In genomic region chr20:47273591-47274235, GRCh38 we compare ENCODE assay signal across 10 cellular contexts.
DNase-seq lines count a peak whose midpoint lies in the region; ATAC-seq and TF ChIP-seq lines count a peak whose summit lies in the region.
"Had no signal": no experiment of that assay in that cellular context is flagged by ENCODE, and none has a peak within 500 bp of the region (broad histone marks: within the 10 kb centered on the region; RNA-seq: fewer than 3 reads in every experiment).

No MANE protein-coding gene starts in this region.

- H3K9me3 ChIP-seq in HUES48 (ENCODE audit: control insufficient read depth, insufficient read depth, low read length): no peaks in the 10 kb centered on the region

- peaks cover 64% of the 10 kb centered on the region for H3K36me3 Mint-ChIP-seq in activated T-helper 2 cell treated with anti-CD3 and anti-CD28 coated beads, Interferon-gamma antibody, Interleukin-2, Interleukin-4, amounts not matched to agents 10 μg/mL and 5 μg/mL and 100 μg/mL, durations not matched to agents 14 hours and 24 hours and 36 hours (ENCODE audit: low read depth)

- 0 out of 2 replicates have a peak, but pooled peaks cover 4% of the 10 kb centered on the region for H3K4me1 ChIP-seq in HUES48 (ENCODE audit: control insufficient read depth, insufficient read depth, low read length)

- peak overlapping the region; percentile 79 for H3K27ac Mint-ChIP-seq in activated T-helper 2 cell treated with anti-CD3 and anti-CD28 coated beads, Interferon-gamma antibody, Interleukin-2, Interleukin-4, amounts not matched to agents 10 μg/mL and 5 μg/mL and 100 μg/mL, durations not matched to agents 14 hours and 24 hours and 36 hours
- peak overlapping the region; percentile 3 to 85 for H3K27ac Mint-ChIP-seq in stimulated activated naive CD8-positive, alpha-beta T cell treated with anti-CD3 and anti-CD28 coated beads, Interleukin-15, amount 100 ng/mL, for 72 hours

- ATAC-seq in stimulated activated naive CD8-positive, alpha-beta T cell treated with anti-CD3 and anti-CD28 coated beads, Interleukin-15, amount 100 ng/mL, for 72 hours: no peak
- no peak for ATAC-seq in HG02759 (IDR thresholded peaks at IDR 0.05; ENCODE audit: unreplicated experiment)
- no peak for ATAC-seq in HG02970 (IDR thresholded peaks at IDR 0.05; ENCODE audit: low FRiP score, unreplicated experiment)

- DNase-seq in activated T-helper 2 cell treated with anti-CD3 and anti-CD28 coated beads, Interferon-gamma antibody, Interleukin-2, Interleukin-4, amounts not matched to agents 10 μg/mL and 5 μg/mL and 100 μg/mL, durations not matched to agents 14 hours and 24 hours and 36 hours (ENCODE audit: low spot score): no peak
- DNase-seq in iris pigment epithelial cell (ENCODE audit: low read depth) (peak; percentile 41), foreskin fibroblast (no peak), putamen (ENCODE audit: low spot score) (no peak)
- no peak for DNase-seq in stimulated activated naive CD8-positive, alpha-beta T cell treated with anti-CD3 and anti-CD28 coated beads, Interleukin-15, amount 100 ng/mL, for 72 hours
- DNase-seq: NCI-H2081 treated with DMSO at 0.1 percent for 48 hours had no signal

- H3K27me3 Mint-ChIP-seq in activated T-helper 2 cell treated with anti-CD3 and anti-CD28 coated beads, Interferon-gamma antibody, Interleukin-2, Interleukin-4, amounts not matched to agents 10 μg/mL and 5 μg/mL and 100 μg/mL, durations not matched to agents 14 hours and 24 hours and 36 hours (ENCODE audit: low read depth): no peaks in the 10 kb centered on the region
- no peaks in the 10 kb centered on the region for H3K27me3 Mint-ChIP-seq in stimulated activated naive CD8-positive, alpha-beta T cell treated with anti-CD3 and anti-CD28 coated beads, Interleukin-15, amount 100 ng/mL, for 72 hours
- H3K27me3 Mint-ChIP-seq: activated CD4-positive, alpha-beta T cell treated with anti-CD3 and anti-CD28 coated beads, Interleukin-2, amount 10 ng/mL, durations not matched to agents 7 days and 5 days had no signal

- H3K4me1 Mint-ChIP-seq in activated T-helper 2 cell treated with anti-CD3 and anti-CD28 coated beads, Interferon-gamma antibody, Interleukin-2, Interleukin-4, amounts not matched to agents 10 μg/mL and 5 μg/mL and 100 μg/mL, durations not matched to agents 14 hours and 24 hours and 36 hours (ENCODE audit: low read depth): peaks cover 40% of the 10 kb centered on the region
- H3K4me1 Mint-ChIP-seq in stimulated activated naive CD8-positive, alpha-beta T cell treated with anti-CD3 and anti-CD28 coated beads, Interleukin-15, amount 100 ng/mL, for 72 hours: peaks cover 51% of the 10 kb centered on the region

- H3K36me3 ChIP-seq in HUES48 (ENCODE audit: control insufficient read depth, insufficient read depth, low read length): peaks cover 76% of the 10 kb centered on the region

- no peak overlapping the region for H3K9ac ChIP-seq in HUES48 (ENCODE audit: low read depth, low read length)

- no peaks in the 10 kb centered on the region for H3K9me3 Mint-ChIP-seq in activated T-helper 2 cell treated with anti-CD3 and anti-CD28 coated beads, Interferon-gamma antibody, Interleukin-2, Interleukin-4, amounts not matched to agents 10 μg/mL and 5 μg/mL and 100 μg/mL, durations not matched to agents 14 hours and 24 hours and 36 hours
- H3K9me3 Mint-ChIP-seq in stimulated activated naive CD8-positive, alpha-beta T cell treated with anti-CD3 and anti-CD28 coated beads, Interleukin-15, amount 100 ng/mL, for 72 hours: no peaks in the 10 kb centered on the region
- H3K9me3 Mint-ChIP-seq: activated CD4-positive, alpha-beta T cell treated with anti-CD3 and anti-CD28 coated beads, Interleukin-2, amount 10 ng/mL, durations not matched to agents 7 days and 5 days had no signal

- TF ChIP-seq CTCF in foreskin fibroblast (IDR thresholded peaks at IDR 0.05; ENCODE audit: low read depth, low read length): no peak

- intact Hi-C loops in activated T-helper 2 cell treated with anti-CD3 and anti-CD28 coated beads, Interferon-gamma antibody, Interleukin-2, Interleukin-4, amounts not matched to agents 10 μg/mL and 5 μg/mL and 100 μg/mL, durations not matched to agents 14 hours and 24 hours and 36 hours (cut with micrococcal nuclease): loop anchor here (1.0 to 5.0 kb wide), 10 partner anchors 43 to 350 kb away; partner anchors contain the start of genes NCOA3 and ZMYND8

- peak overlapping the region; percentile 18 for H3K4me3 Mint-ChIP-seq in activated T-helper 2 cell treated with anti-CD3 and anti-CD28 coated beads, Interferon-gamma antibody, Interleukin-2, Interleukin-4, amounts not matched to agents 10 μg/mL and 5 μg/mL and 100 μg/mL, durations not matched to agents 14 hours and 24 hours and 36 hours (ENCODE audit: low read depth)
- peak overlapping the region; percentile 36 to 58 for H3K4me3 Mint-ChIP-seq in stimulated activated naive CD8-positive, alpha-beta T cell treated with anti-CD3 and anti-CD28 coated beads, Interleukin-15, amount 100 ng/mL, for 72 hours
- H3K4me3 Mint-ChIP-seq: activated CD4-positive, alpha-beta T cell treated with anti-CD3 and anti-CD28 coated beads, Interleukin-2, amount 10 ng/mL, durations not matched to agents 7 days and 5 days had no signal

- H3K27me3 ChIP-seq in HUES48 (ENCODE audit: control insufficient read depth, insufficient read depth, low read length): no peaks in the 10 kb centered on the region

- H3K27ac ChIP-seq in HUES48 (ENCODE audit: low read depth, low read length): peak overlapping the region; percentile 69

- H3K4me3 ChIP-seq in HUES48 (ENCODE audit: low read depth, low read length) (no peak overlapping the region), foreskin fibroblast (ENCODE audit: low read depth in 1 of 2, low read length in 2 of 2) (no peak overlapping the region)
